In the genomic region with DNA sequence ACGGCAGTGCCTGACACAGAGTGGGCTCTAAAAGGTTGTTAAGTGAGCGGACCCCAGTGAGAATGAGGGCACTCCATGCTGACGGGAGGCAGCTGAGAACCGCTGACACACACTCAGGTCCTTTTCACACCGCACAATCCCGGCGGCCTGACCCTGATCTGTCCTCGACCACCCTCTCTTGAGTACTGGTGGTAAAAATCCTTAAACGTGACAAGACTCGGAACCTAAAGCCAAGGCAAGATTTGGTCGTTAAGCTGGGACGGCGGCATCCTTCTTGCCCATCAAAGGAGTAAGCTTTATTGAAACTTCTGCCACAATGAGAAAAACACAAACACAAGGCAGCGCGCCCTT, we compare ENCODE assay signal across 8 cellular contexts. TPM values are rescaled to one million over a fixed set of nuclear protein-coding genes. Genes with fewer than 3 reads are reported as not detected.
DNase-seq lines count a peak whose midpoint lies in the region; ATAC-seq, FAIRE-seq and TF ChIP-seq lines count a peak whose summit lies in the region.

No MANE protein-coding gene starts in this region.

- peaks cover 10% of the 10 kb centered on the region for H3K36me3 Mint-ChIP-seq in astrocyte (ENCODE audit: low read depth, unreplicated experiment)

- FAIRE-seq in astrocyte (lab: Jason Lieb, UNC), result no peak

- H3K36me3 ChIP-seq in astrocyte (ENCODE audit: insufficient read depth, low read length), result peaks cover 24% of the 10 kb centered on the region
- peaks cover 25% of the 10 kb centered on the region for H3K36me3 ChIP-seq in smooth muscle cell (ENCODE audit: low read depth)

- H3K4me1 ChIP-seq in astrocyte (ENCODE audit: insufficient read depth, low read length) (peaks cover 2% of the 10 kb centered on the region), smooth muscle cell (ENCODE audit: low read depth) (peaks cover 20% of the 10 kb centered on the region)

- TF ChIP-seq CTCF in LNCaP clone FGC (IDR thresholded peaks at IDR 0.05; ENCODE audit: control insufficient read depth, extremely low read depth, insufficient read depth) (no peak), astrocyte (IDR thresholded peaks at IDR 0.05; ENCODE audit: insufficient read depth, low read depth, low read length) (no peak), smooth muscle cell (IDR thresholded peaks at IDR 0.05; ENCODE audit: borderline replicate concordance, insufficient read depth, poor library complexity, severe bottlenecking) (no peak)

- H3K27me3 Mint-ChIP-seq in astrocyte (ENCODE audit: low read depth, unreplicated experiment), result no peaks in the 10 kb centered on the region

- DNase-seq in ELF-1 (ENCODE audit: low read depth, low spot score) (peak; percentile 47), LNCaP clone FGC (ENCODE audit: low read depth) (no peak), astrocyte (ENCODE audit: low read depth) (no peak), smooth muscle cell (lab: John Stamatoyannopoulos, UW; ENCODE audit: unreplicated experiment) (no peak), NCI-H1694 (lab: John Stamatoyannopoulos, UW) (no peak), AML-193 (lab: John Stamatoyannopoulos, UW) (no peak)

- H3K4me3 Mint-ChIP-seq in astrocyte (ENCODE audit: unreplicated experiment), result peak overlapping the region; percentile 99

- H4K20me1 ChIP-seq in astrocyte (ENCODE audit: insufficient read depth, low read length) (peaks cover 13% of the 10 kb centered on the region), smooth muscle cell (ENCODE audit: low read depth) (peaks cover 5% of the 10 kb centered on the region)

- H3K79me2 ChIP-seq in astrocyte (ENCODE audit: insufficient read depth, low read length), result peaks cover 47% of the 10 kb centered on the region
- peaks cover 54% of the 10 kb centered on the region for H3K79me2 ChIP-seq in smooth muscle cell (ENCODE audit: low read depth)

- H3K27me3 ChIP-seq in astrocyte (ENCODE audit: insufficient read depth, low read length) (no peaks in the 10 kb centered on the region), smooth muscle cell (ENCODE audit: low read depth) (no peaks in the 10 kb centered on the region)

- no peaks in the 10 kb centered on the region for H3K9me3 Mint-ChIP-seq in astrocyte (ENCODE audit: unreplicated experiment)

- peaks cover 6% of the 10 kb centered on the region for H3K4me1 Mint-ChIP-seq in astrocyte (ENCODE audit: low read depth, unreplicated experiment)

- H3K4me2 ChIP-seq in astrocyte (ENCODE audit: low read length), result peak overlapping the region; percentile 85
- H3K4me2 ChIP-seq in smooth muscle cell, result peak overlapping the region; percentile 92

- ATAC-seq in GM21528 (IDR thresholded peaks at IDR 0.05; ENCODE audit: low FRiP score, unreplicated experiment), result peak; percentile 17

- H3K9me3 ChIP-seq in astrocyte (ENCODE audit: insufficient read depth, low read depth, low read length), result no peaks in the 10 kb centered on the region
- H3K9me3 ChIP-seq in iPS-18c (ENCODE audit: control insufficient read depth, insufficient read depth, low read length), result no peaks in the 10 kb centered on the region
- H3K9me3 ChIP-seq in smooth muscle cell (replicated peaks; ENCODE audit: low read depth), result no peaks in the 10 kb centered on the region

- H3K27ac Mint-ChIP-seq in astrocyte (ENCODE audit: unreplicated experiment), result peak overlapping the region; percentile 87

- WGBS in smooth muscle cell (ENCODE audit: low lambda C conversion rate), result under 1% methylated on average over 15 of the region's 15 CpGs

- H2AFZ ChIP-seq in astrocyte (ENCODE audit: low read depth, low read length) (peak overlapping the region; percentile 91), smooth muscle cell (ENCODE audit: low read depth) (peak overlapping the region; percentile 93)

- H3K27ac ChIP-seq in astrocyte (ENCODE audit: low read depth, low read length), result peak overlapping the region; percentile 88
- peak overlapping the region; percentile 32 for H3K27ac ChIP-seq in smooth muscle cell (ENCODE audit: low read depth)

- no peaks in the 10 kb centered on the region for H3F3A ChIP-seq in smooth muscle cell (ENCODE audit: low read depth)

- H3K9ac ChIP-seq in astrocyte (ENCODE audit: low read length) (peak overlapping the region; percentile 94), smooth muscle cell (ENCODE audit: low read depth) (peak overlapping the region; percentile 76)

- H3K4me3 ChIP-seq in LNCaP clone FGC (ENCODE audit: low read depth, low read length), result peak overlapping the region; percentile 91
- H3K4me3 ChIP-seq in astrocyte (ENCODE audit: insufficient read depth, low read depth, low read length), result peak overlapping the region; percentile 98
- H3K4me3 ChIP-seq in iPS-18c (ENCODE audit: insufficient read depth, low read depth, low read length), result peak overlapping the region; percentile 91
- H3K4me3 ChIP-seq in smooth muscle cell, result peak overlapping the region; percentile 84

RNA-seq across cellular contexts. Expression of a gene that starts 0.6 kb away (rescaled TPM):
- 64.4 and 64.6 TPM in 2 replicates for total RNA-seq in astrocyte
- 55.5 and 71.2 TPM in 2 replicates for total RNA-seq in smooth muscle cell
- polyA plus RNA-seq in smooth muscle cell, result 23.0 and 25.2 TPM in 2 replicates
